8 cellular contexts compared by ENCODE assay signal in the genomic region with DNA sequence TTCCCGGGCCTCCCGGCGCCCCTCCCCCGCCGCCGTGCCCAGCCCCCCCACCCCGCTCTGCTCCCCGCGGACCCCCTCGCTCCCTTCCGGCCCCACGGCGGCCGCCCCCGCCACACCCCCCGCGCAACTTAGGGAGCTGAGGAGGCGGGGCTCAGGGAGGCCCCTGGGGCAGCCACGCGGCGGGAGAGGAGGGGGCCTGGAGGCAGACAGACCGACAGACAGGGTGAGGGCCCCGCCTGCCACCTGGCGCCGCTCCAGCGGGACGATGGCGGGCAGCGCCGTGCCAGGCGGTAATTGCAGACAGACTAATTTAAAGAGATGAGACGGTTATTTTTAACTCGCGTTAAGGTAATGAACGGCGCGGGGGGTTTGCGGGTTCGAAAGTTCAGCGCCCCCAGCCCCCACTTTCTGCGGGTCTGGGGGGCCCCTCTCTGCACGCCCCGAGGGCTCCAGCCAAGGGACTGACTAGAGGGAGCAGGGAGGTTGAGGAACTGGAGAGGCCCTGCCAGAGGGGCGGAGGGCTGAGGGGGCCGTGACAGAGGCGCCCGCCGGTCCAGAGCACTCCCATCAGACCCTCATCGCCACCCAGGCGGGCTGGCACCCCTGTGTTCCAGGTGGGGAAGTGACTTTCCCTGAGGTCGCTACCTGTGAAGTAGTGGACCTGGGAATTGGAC. TPM values are rescaled to one million over a fixed set of nuclear protein-coding genes. Genes with fewer than 3 reads are reported as not detected.
A peak's percentile ranks its signal among the peaks of the same experiment; 100 is the strongest.
DNase-seq lines count a peak whose midpoint lies in the region; ATAC-seq and TF ChIP-seq lines count a peak whose summit lies in the region.

No MANE protein-coding gene starts in this region.

- H3K27me3 ChIP-seq in SJSA1 (replicated peaks) (peaks cover 32% of the 10 kb centered on the region), ectodermal cell (ENCODE audit: control insufficient read depth, insufficient read depth, low read length, poor library complexity, severe bottlenecking) (peaks cover 60% of the 10 kb centered on the region), parathyroid adenoma (ENCODE audit: control insufficient read depth, insufficient read depth, low read length) (no peaks in the 10 kb centered on the region)

- H2AFZ ChIP-seq in parathyroid adenoma, result peak overlapping the region; percentile 78

- no peaks in the 10 kb centered on the region for H3K79me2 ChIP-seq in parathyroid adenoma

- no peak for TF ChIP-seq CTCF in parathyroid adenoma (IDR thresholded peaks at IDR 0.05)
- no peak for TF ChIP-seq CTCF in GM10248 (IDR thresholded peaks at IDR 0.05; ENCODE audit: control extremely low read depth, extremely low read depth, low read depth, missing control alignments)

- POLR2A ChIA-PET in GM10248 (lab: Yijun Ruan, JAX), result no interaction called here

- H3K4me3 ChIP-seq in SJSA1 (peak overlapping the region; percentile 16), ectodermal cell (ENCODE audit: insufficient read depth, low read depth, low read length) (peak overlapping the region; percentile 34), parathyroid adenoma (ENCODE audit: low read depth, low read length) (peak overlapping the region; percentile 19)

- H3K9ac ChIP-seq in parathyroid adenoma, result no peak overlapping the region

- H3K36me3 ChIP-seq in SJSA1, result 0 out of 2 replicates have a peak, but pooled peaks cover under 1% of the 10 kb centered on the region
- no peaks in the 10 kb centered on the region for H3K36me3 ChIP-seq in ectodermal cell (ENCODE audit: control insufficient read depth, insufficient read depth, low read length)
- no peaks in the 10 kb centered on the region for H3K36me3 ChIP-seq in parathyroid adenoma (ENCODE audit: control insufficient read depth, insufficient read depth, low read length)

- H3K27ac ChIP-seq in SJSA1 (no peak overlapping the region), ectodermal cell (ENCODE audit: insufficient read depth, low read depth, low read length, poor library complexity, severe bottlenecking) (no peak overlapping the region), parathyroid adenoma (no peak overlapping the region)

- H3K4me1 ChIP-seq in SJSA1 (replicated peaks) (peaks cover 14% of the 10 kb centered on the region), ectodermal cell (ENCODE audit: control insufficient read depth, insufficient read depth, low read length) (peaks cover 42% of the 10 kb centered on the region), parathyroid adenoma (peaks cover 16% of the 10 kb centered on the region)

- H3K4me2 ChIP-seq in parathyroid adenoma (ENCODE audit: low read length), result peak overlapping the region; percentile 60

- ATAC-seq in HG02610 (IDR thresholded peaks at IDR 0.05; ENCODE audit: unreplicated experiment), result no peak

- WGBS in ectodermal cell, 2 experiments, result 3% methylated on average over 44 to 51 of the region's 51 CpGs

- DNase-seq in activated T-cell treated with anti-CD3 and anti-CD28 coated beads for 1 hour (ENCODE audit: low read depth), result peak; percentile 23
- no peak for DNase-seq in activated T-cell treated with anti-CD3 and anti-CD28 coated beads for 4 hours
- DNase-seq in SJSA1 (ENCODE audit: low read depth in 1 of 2, low spot score in 2 of 2), result peak in 1 of 2 experiments; percentile 45
- no peak for DNase-seq in GOT3 (lab: John Stamatoyannopoulos, UW)
- no peak for DNase-seq in GM10248 (ENCODE audit: extremely low spot score)

- H3K9me3 ChIP-seq in SJSA1 (replicated peaks) (peaks cover 4% of the 10 kb centered on the region; the same call in 1 of the 2 replicates), ectodermal cell (ENCODE audit: control insufficient read depth, low read length) (no peaks in the 10 kb centered on the region), parathyroid adenoma (ENCODE audit: control insufficient read depth, low read length) (no peaks in the 10 kb centered on the region)

- CTCF ChIA-PET in GM10248 (lab: Yijun Ruan, JAX), result no interaction called here

RNA-seq across cellular contexts. Expression of a gene that starts 5.3 kb away (rescaled TPM):
- 0.05 TPM in 1 of 2 replicates, not detected in the other for total RNA-seq in SJSA1 (2014; rRNA removed; shearing (Covaris generic))
- polyA plus RNA-seq in ectodermal cell (2013, experiment 1 of 4), result 1.5 TPM
- 1.5 TPM for polyA plus RNA-seq in ectodermal cell (2013, experiment 2 of 4)
- 2.1 TPM for polyA plus RNA-seq in ectodermal cell (2013, experiment 3 of 4)
- 2.6 TPM for polyA plus RNA-seq in ectodermal cell (2013, experiment 4 of 4)
